In the genomic region with DNA sequence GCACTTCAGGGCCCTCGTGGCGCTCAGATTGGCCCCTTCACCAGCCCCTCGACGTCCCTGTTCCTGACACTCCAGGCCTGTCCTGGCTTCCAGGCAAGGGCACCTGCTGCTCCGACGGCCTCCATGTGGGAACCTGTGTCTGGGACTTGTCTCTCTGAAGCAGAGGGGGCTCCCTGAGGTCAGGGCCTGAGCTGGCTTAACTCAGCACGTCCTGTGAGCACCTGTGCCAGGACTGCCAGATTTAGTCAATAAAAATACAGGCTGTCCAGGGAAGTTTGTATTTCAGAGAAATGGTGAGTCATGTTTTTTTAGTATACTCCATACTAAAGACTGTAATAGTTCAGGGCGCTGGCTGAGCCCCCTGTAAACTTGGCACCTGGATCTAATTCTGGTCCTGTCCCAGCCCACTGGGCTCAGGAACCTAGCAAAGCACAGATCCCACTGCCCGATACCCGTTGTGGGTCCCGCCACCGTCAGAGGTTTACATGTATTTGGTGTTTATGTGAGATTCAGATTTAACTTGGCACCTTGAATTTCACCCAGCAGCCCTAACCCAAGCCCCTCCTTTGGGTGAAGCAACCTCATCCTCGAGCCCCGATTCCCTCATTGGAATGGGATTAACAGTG, we compare ENCODE assay signal across 14 cellular contexts.
DNase-seq lines count a peak whose midpoint lies in the region; ATAC-seq and TF ChIP-seq lines count a peak whose summit lies in the region.
"Had no signal": no experiment of that assay in that cellular context is flagged by ENCODE, and none has a peak within 500 bp of the region (broad histone marks: within the 10 kb centered on the region; RNA-seq: fewer than 3 reads in every experiment).

No MANE protein-coding gene starts in this region.

- no peaks in the 10 kb centered on the region for H3K36me3 ChIP-seq in HUES64 (ENCODE audit: insufficient read depth, low read length)
- H3K36me3 ChIP-seq in stomach, result no peaks in the 10 kb centered on the region
- H3K36me3 ChIP-seq: ascending aorta had no signal

- TF ChIP-seq POLR2A in stomach (IDR thresholded peaks at IDR 0.05), result no peak

- no peaks in the 10 kb centered on the region for H3K27me3 ChIP-seq in HUES64 (ENCODE audit: insufficient read depth, low read length)
- peaks cover 0 to 7% (median 0%) of the 10 kb centered on the region in 3 donors for H3K27me3 ChIP-seq in stomach
- H3K27me3 ChIP-seq: ascending aorta had no signal

- intact Hi-C loops in activated T-helper 1 cell treated with anti-CD3 and anti-CD28 coated beads, Interleukin-12 subunit alpha, Interleukin-12 subunit beta, Interleukin-2, Interleukin-4 antibody, amounts not matched to agents 30 ng/mL and 10 ng/mL and 1 ng/mL, durations not matched to agents 14 hours and 24 hours and 36 hours (cut with micrococcal nuclease), result no loop called here
- intact Hi-C loops in stomach (cut with DNase I; ENCODE audit: low total_unique reads), result no loop called here

- H3K27ac Mint-ChIP-seq in activated T-helper 1 cell treated with anti-CD3 and anti-CD28 coated beads, Interleukin-12 subunit alpha, Interleukin-12 subunit beta, Interleukin-2, Interleukin-4 antibody, amounts not matched to agents 30 ng/mL and 10 ng/mL and 1 ng/mL, durations not matched to agents 14 hours and 24 hours and 36 hours, result peak overlapping the region; percentile 34
- H3K27ac Mint-ChIP-seq: activated CD4-positive, alpha-beta T cell treated with anti-CD3 and anti-CD28 coated beads, Interleukin-2, amount 10 ng/mL, durations not matched to agents 24 days and 14 days; naive thymus-derived CD8-positive, alpha-beta T cell; stimulated activated naive CD8-positive, alpha-beta T cell treated with anti-CD3 and anti-CD28 coated beads, Interleukin-15, Interleukin-2, amounts not matched to agents 100 ng/mL and 50 ng/mL, for 24 hours; T-helper 17 cell had no signal

- DNase-seq in activated T-helper 1 cell treated with anti-CD3 and anti-CD28 coated beads, Interleukin-12 subunit alpha, Interleukin-12 subunit beta, Interleukin-2, Interleukin-4 antibody, amounts not matched to agents 30 ng/mL and 10 ng/mL and 1 ng/mL, durations not matched to agents 14 hours and 24 hours and 36 hours (ENCODE audit: low spot score), result no peak
- DNase-seq in kidney tubule cell (ENCODE audit: low spot score) (peak; percentile 37), stomach (no peak), T-helper 2 cell (no peak)
- no peak for DNase-seq in stimulated activated CD4-positive, alpha-beta T cell treated with anti-CD3 and anti-CD28 coated beads, Interleukin-4, amount 100 ng/mL, for 24 hours
- DNase-seq: activated CD4-positive, alpha-beta T cell treated with anti-CD3 and anti-CD28 coated beads, Interleukin-2, amount 10 ng/mL, durations not matched to agents 24 days and 14 days; effector memory CD4-positive, alpha-beta T cell; naive thymus-derived CD8-positive, alpha-beta T cell; NCI-H1048; T-helper 17 cell had no signal

- no peak overlapping the region for H3K27ac ChIP-seq in HUES64 (ENCODE audit: low read depth, low read length)
- peak overlapping the region; percentile 60 to 82 (median 75) for H3K27ac ChIP-seq in stomach
- H3K27ac ChIP-seq: ascending aorta had no signal

- TF ChIP-seq CTCF in stomach (IDR thresholded peaks at IDR 0.05), result no peak

- H3K9me3 ChIP-seq in HUES64 (ENCODE audit: insufficient read depth, low read depth, low read length) (no peaks in the 10 kb centered on the region), stomach (no peaks in the 10 kb centered on the region)
- H3K9me3 ChIP-seq: ascending aorta had no signal

- H3K4me1 ChIP-seq in HUES64 (ENCODE audit: insufficient read depth, low read length) (peaks cover 3% of the 10 kb centered on the region; the same call in 1 of the 2 replicates), stomach (peaks cover 26 to 48% (median 39%) of the 10 kb centered on the region in 4 donors)

- no peak for TF ChIP-seq EP300 in stomach (IDR thresholded peaks at IDR 0.05)

- peak overlapping the region; percentile 0; the same call in 1 of the 2 replicates for H3K9ac ChIP-seq in HUES64 (ENCODE audit: low read depth, low read length)

- ATAC-seq in GM18520 (IDR thresholded peaks at IDR 0.05; ENCODE audit: unreplicated experiment), result no peak
- ATAC-seq: naive thymus-derived CD8-positive, alpha-beta T cell; T-helper 17 cell had no signal

- WGBS in HUES64, result 84% methylated on average over 14 of the region's 14 CpGs
- 48 to 75% (median 64%) methylated on average over 13 to 14 of the region's 14 CpGs for WGBS in stomach, 5 donors

- H3K27me3 Mint-ChIP-seq in activated T-helper 1 cell treated with anti-CD3 and anti-CD28 coated beads, Interleukin-12 subunit alpha, Interleukin-12 subunit beta, Interleukin-2, Interleukin-4 antibody, amounts not matched to agents 30 ng/mL and 10 ng/mL and 1 ng/mL, durations not matched to agents 14 hours and 24 hours and 36 hours (ENCODE audit: insufficient read depth), result peaks cover 5% of the 10 kb centered on the region
- H3K27me3 Mint-ChIP-seq: activated CD4-positive, alpha-beta T cell treated with anti-CD3 and anti-CD28 coated beads, Interleukin-2, amount 10 ng/mL, durations not matched to agents 24 days and 14 days; T-helper 17 cell had no signal

- H3K4me3 ChIP-seq in HUES64 (ENCODE audit: low read length) (no peak overlapping the region), stomach (no peak overlapping the region)
- H3K4me3 ChIP-seq: ascending aorta had no signal

- H3K4me3 Mint-ChIP-seq in activated T-helper 1 cell treated with anti-CD3 and anti-CD28 coated beads, Interleukin-12 subunit alpha, Interleukin-12 subunit beta, Interleukin-2, Interleukin-4 antibody, amounts not matched to agents 30 ng/mL and 10 ng/mL and 1 ng/mL, durations not matched to agents 14 hours and 24 hours and 36 hours, result no peak overlapping the region
- H3K4me3 Mint-ChIP-seq: activated CD4-positive, alpha-beta T cell treated with anti-CD3 and anti-CD28 coated beads, Interleukin-2, amount 10 ng/mL, durations not matched to agents 24 days and 14 days; naive thymus-derived CD8-positive, alpha-beta T cell; stimulated activated naive CD8-positive, alpha-beta T cell treated with anti-CD3 and anti-CD28 coated beads, Interleukin-15, Interleukin-2, amounts not matched to agents 100 ng/mL and 50 ng/mL, for 24 hours; T-helper 17 cell had no signal

- peaks cover 2% of the 10 kb centered on the region for H3K9me3 Mint-ChIP-seq in activated T-helper 1 cell treated with anti-CD3 and anti-CD28 coated beads, Interleukin-12 subunit alpha, Interleukin-12 subunit beta, Interleukin-2, Interleukin-4 antibody, amounts not matched to agents 30 ng/mL and 10 ng/mL and 1 ng/mL, durations not matched to agents 14 hours and 24 hours and 36 hours

- peaks cover 1% of the 10 kb centered on the region for H3K36me3 Mint-ChIP-seq in activated T-helper 1 cell treated with anti-CD3 and anti-CD28 coated beads, Interleukin-12 subunit alpha, Interleukin-12 subunit beta, Interleukin-2, Interleukin-4 antibody, amounts not matched to agents 30 ng/mL and 10 ng/mL and 1 ng/mL, durations not matched to agents 14 hours and 24 hours and 36 hours (ENCODE audit: low read depth)

- H3K4me1 Mint-ChIP-seq in activated T-helper 1 cell treated with anti-CD3 and anti-CD28 coated beads, Interleukin-12 subunit alpha, Interleukin-12 subunit beta, Interleukin-2, Interleukin-4 antibody, amounts not matched to agents 30 ng/mL and 10 ng/mL and 1 ng/mL, durations not matched to agents 14 hours and 24 hours and 36 hours (ENCODE audit: low read depth), result no peaks in the 10 kb centered on the region
